14 cellular contexts compared by ENCODE assay signal in the genomic region with DNA sequence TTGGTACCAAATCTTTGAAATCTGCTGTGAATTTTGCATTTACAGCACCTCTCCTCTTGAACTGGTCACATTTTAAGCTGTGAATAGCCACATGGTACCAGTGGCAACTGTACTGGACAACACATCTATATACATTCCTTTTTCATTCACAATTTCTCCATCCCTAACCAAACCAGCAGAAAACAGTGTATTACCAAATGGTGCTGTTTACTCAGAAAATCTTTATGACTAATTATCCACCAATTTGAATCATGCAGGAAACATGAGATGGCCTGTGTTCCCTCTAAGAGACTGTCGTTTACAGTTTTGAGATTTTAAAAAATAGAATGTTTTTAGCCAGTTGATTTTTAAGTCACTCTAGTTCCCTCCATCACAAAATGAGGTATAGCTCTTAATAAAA. TPM values are rescaled to one million over a fixed set of nuclear protein-coding genes. Genes with fewer than 3 reads are reported as not detected.
DNase-seq lines count a peak whose midpoint lies in the region; ATAC-seq and TF ChIP-seq lines count a peak whose summit lies in the region.
"Had no signal": no experiment of that assay in that cellular context is flagged by ENCODE, and none has a peak within 500 bp of the region (broad histone marks: within the 10 kb centered on the region; RNA-seq: fewer than 3 reads in every experiment).

No MANE protein-coding gene starts in this region.

- H3K4me3 ChIP-seq in smooth muscle cell (no peak overlapping the region), MM.1S (ENCODE audit: low read length) (no peak overlapping the region)
- H3K4me3 ChIP-seq: spleen had no signal

- ATAC-seq in activated CD8-positive, alpha-beta T cell treated with anti-CD3 and anti-CD28 coated beads, Interleukin-2, amount 10 ng/mL, durations not matched to agents 7 days and 5 days = no peak

- no peak overlapping the region for H3K4me3 Mint-ChIP-seq in activated CD8-positive, alpha-beta T cell treated with anti-CD3 and anti-CD28 coated beads, Interleukin-2, amount 10 ng/mL, durations not matched to agents 7 days and 5 days
- H3K4me3 Mint-ChIP-seq: immature natural killer cell; natural killer cell treated with Interleukin-12 subunit alpha and Interleukin-12 subunit beta and Interleukin-15 and Interleukin-18, amount 100 ng/mL, for 72 hours had no signal

- no peaks in the 10 kb centered on the region for H3K9me2 ChIP-seq in MM.1S (replicated peaks; ENCODE audit: insufficient read depth, low read length)

- H3K36me3 ChIP-seq in smooth muscle cell (ENCODE audit: low read depth) (no peaks in the 10 kb centered on the region), MM.1S (replicated peaks; ENCODE audit: insufficient read depth, low read length) (no peaks in the 10 kb centered on the region)

- no peaks in the 10 kb centered on the region for H3K4me1 ChIP-seq in smooth muscle cell (ENCODE audit: low read depth)
- H3K4me1 ChIP-seq in MM.1S (ENCODE audit: low read length) = no peaks in the 10 kb centered on the region

- H2AFZ ChIP-seq in smooth muscle cell (ENCODE audit: low read depth) (no peak overlapping the region), MM.1S (ENCODE audit: low read length) (no peak overlapping the region)

- 3% methylated on average over 1 of the region's 1 CpG for WGBS in smooth muscle cell (ENCODE audit: low lambda C conversion rate)

- H3K9ac ChIP-seq in smooth muscle cell (ENCODE audit: low read depth) (no peak overlapping the region), MM.1S (ENCODE audit: low read length) (no peak overlapping the region)

- DNase-seq in NCI-H2171 treated with DMSO at 0.1 percent for 48 hours (lab: John Stamatoyannopoulos, UW) = peak; percentile 12
- no peak for DNase-seq in NCI-H2171 (lab: John Stamatoyannopoulos, UW)
- peak; percentile 81 for DNase-seq in RKO (ENCODE audit: low spot score)
- DNase-seq in epithelial cell of prostate (ENCODE audit: low read depth, low spot score) = no peak
- no peak for DNase-seq in smooth muscle cell (lab: John Stamatoyannopoulos, UW; ENCODE audit: unreplicated experiment)
- no peak for DNase-seq in activated CD8-positive, alpha-beta T cell treated with anti-CD3 and anti-CD28 coated beads, Interleukin-2, amount 10 ng/mL, durations not matched to agents 7 days and 5 days
- DNase-seq in MM.1S = no peak
- DNase-seq in NCI-H748 treated with DMSO at 0.1 percent for 48 hours (lab: John Stamatoyannopoulos, UW) = no peak
- DNase-seq: 8988T, DMS79 treated with DMSO at 0.1 percent for 48 hours, immature natural killer cell, NCI-H1694, spleen had no signal

- CTCF ChIA-PET in activated CD8-positive, alpha-beta T cell treated with anti-CD3 and anti-CD28 coated beads, Interleukin-2, amount 10 ng/mL, durations not matched to agents 7 days and 5 days (lab: Charles Lee) = interaction anchor here (0.9 to 4.5 kb wide), 6 partner anchors 23 to 283 kb away, joined by 3 to 28 read pairs (median 3); no protein-coding TSS in a partner anchor

- H3F3A ChIP-seq in smooth muscle cell (ENCODE audit: low read depth) (no peaks in the 10 kb centered on the region), MM.1S (ENCODE audit: insufficient read depth, low read length) (no peaks in the 10 kb centered on the region)

- H3K27ac ChIP-seq in epithelial cell of prostate (peak overlapping the region; percentile 50), smooth muscle cell (ENCODE audit: low read depth) (peak overlapping the region; percentile 51), MM.1S (ENCODE audit: low read length) (no peak overlapping the region)

- H3K9me3 Mint-ChIP-seq in activated CD8-positive, alpha-beta T cell treated with anti-CD3 and anti-CD28 coated beads, Interleukin-2, amount 10 ng/mL, durations not matched to agents 7 days and 5 days (ENCODE audit: insufficient read depth) = no peaks in the 10 kb centered on the region
- H3K9me3 Mint-ChIP-seq: immature natural killer cell; natural killer cell treated with Interleukin-12 subunit alpha and Interleukin-12 subunit beta and Interleukin-15 and Interleukin-18, amount 100 ng/mL, for 72 hours had no signal

- H3K4me1 Mint-ChIP-seq in activated CD8-positive, alpha-beta T cell treated with anti-CD3 and anti-CD28 coated beads, Interleukin-2, amount 10 ng/mL, durations not matched to agents 7 days and 5 days (ENCODE audit: low read depth) = no peaks in the 10 kb centered on the region
- H3K4me1 Mint-ChIP-seq: immature natural killer cell had no signal

- TF ChIP-seq CTCF in smooth muscle cell (IDR thresholded peaks at IDR 0.05; ENCODE audit: borderline replicate concordance, insufficient read depth, poor library complexity, severe bottlenecking) = no peak
- TF ChIP-seq CTCF in MM.1S (IDR thresholded peaks at IDR 0.05; ENCODE audit: low read length) = no peak

- no peaks in the 10 kb centered on the region for H4K20me1 ChIP-seq in smooth muscle cell (ENCODE audit: low read depth)
- H4K20me1 ChIP-seq in MM.1S (ENCODE audit: insufficient read depth, low read length) = no peaks in the 10 kb centered on the region

- POLR2A ChIA-PET in activated CD8-positive, alpha-beta T cell treated with anti-CD3 and anti-CD28 coated beads, Interleukin-2, amount 10 ng/mL, durations not matched to agents 7 days and 5 days (lab: Charles Lee) = no interaction called here

- no peaks in the 10 kb centered on the region for H3K36me3 Mint-ChIP-seq in activated CD8-positive, alpha-beta T cell treated with anti-CD3 and anti-CD28 coated beads, Interleukin-2, amount 10 ng/mL, durations not matched to agents 7 days and 5 days (ENCODE audit: low read depth)
- H3K36me3 Mint-ChIP-seq: natural killer cell treated with Interleukin-12 subunit alpha and Interleukin-12 subunit beta and Interleukin-15 and Interleukin-18, amount 100 ng/mL, for 72 hours had no signal

- H3K27me3 ChIP-seq in smooth muscle cell (ENCODE audit: low read depth) = no peaks in the 10 kb centered on the region
- H3K27me3 ChIP-seq in MM.1S (replicated peaks; ENCODE audit: insufficient read depth, low read length) = no peaks in the 10 kb centered on the region
- H3K27me3 ChIP-seq: spleen had no signal

- no peak overlapping the region for H3K27ac Mint-ChIP-seq in activated CD8-positive, alpha-beta T cell treated with anti-CD3 and anti-CD28 coated beads, Interleukin-2, amount 10 ng/mL, durations not matched to agents 7 days and 5 days
- H3K27ac Mint-ChIP-seq: immature natural killer cell had no signal

- no peaks in the 10 kb centered on the region for H3K79me2 ChIP-seq in smooth muscle cell (ENCODE audit: low read depth)
- H3K79me2 ChIP-seq in MM.1S (ENCODE audit: low read length) = no peaks in the 10 kb centered on the region

- H3K9me3 ChIP-seq in smooth muscle cell (replicated peaks; ENCODE audit: low read depth) (no peaks in the 10 kb centered on the region), MM.1S (replicated peaks; ENCODE audit: insufficient read depth, low read length) (no peaks in the 10 kb centered on the region)
- H3K9me3 ChIP-seq: spleen had no signal

- H3K27me3 Mint-ChIP-seq in activated CD8-positive, alpha-beta T cell treated with anti-CD3 and anti-CD28 coated beads, Interleukin-2, amount 10 ng/mL, durations not matched to agents 7 days and 5 days (ENCODE audit: low read depth) = no peaks in the 10 kb centered on the region
- H3K27me3 Mint-ChIP-seq: natural killer cell treated with Interleukin-12 subunit alpha and Interleukin-12 subunit beta and Interleukin-15 and Interleukin-18, amount 100 ng/mL, for 72 hours had no signal

- H3K4me2 ChIP-seq in smooth muscle cell (peak overlapping the region; percentile 34), MM.1S (ENCODE audit: low read depth, low read length) (no peak overlapping the region)

RNA-seq across cellular contexts. Expression of gene CCT8, which starts 17.6 kb away (rescaled TPM):
- total RNA-seq in smooth muscle cell = 184 and 210 TPM in 2 replicates
- 118 and 125 TPM in 2 replicates for polyA plus RNA-seq in smooth muscle cell
- 100 to 1,000 TPM; 243 to 246 TPM for total RNA-seq in activated CD8-positive, alpha-beta T cell treated with anti-CD3 and anti-CD28 coated beads, Interleukin-2, amount 10 ng/mL, durations not matched to agents 7 days and 5 days

RNA-seq across cellular contexts. Expression of gene MAP3K7CL, which starts 39.4 kb away (rescaled TPM):
- 1.3 and 2.5 TPM in 2 replicates for total RNA-seq in smooth muscle cell
- polyA plus RNA-seq in smooth muscle cell = 3.0 and 3.7 TPM in 2 replicates
- total RNA-seq in activated CD8-positive, alpha-beta T cell treated with anti-CD3 and anti-CD28 coated beads, Interleukin-2, amount 10 ng/mL, durations not matched to agents 7 days and 5 days = 1 to 10 TPM; 3.4 to 4.4 TPM

Comparison
In these comparisons a context has a peak if more than half of its experiments do, and no peak if none do; other contexts are left out.
1. DNase-seq: peak in NCI-H2171 treated with DMSO at 0.1 percent for 48 hours (single experiment) and RKO (single experiment); none in NCI-H2171 (single experiment), epithelial cell of prostate (single experiment), smooth muscle cell (single experiment), activated CD8-positive, alpha-beta T cell treated with anti-CD3 and anti-CD28 coated beads, Interleukin-2, amount 10 ng/mL, durations not matched to agents 7 days and 5 days (single experiment), MM.1S (single experiment) and NCI-H748 treated with DMSO at 0.1 percent for 48 hours (single experiment).